ENCODE assay signal across 14 cellular contexts in genomic region chr22:30996462-30996861, GRCh38.
"Had no signal": no experiment of that assay in that cellular context is flagged by ENCODE, and none has a peak within 500 bp of the region (broad histone marks: within the 10 kb centered on the region; RNA-seq: fewer than 3 reads in every experiment).

No MANE protein-coding gene starts in this region.

- H3K4me3 ChIP-seq: colonic mucosa, hepatocyte, left ventricle myocardium inferior, right atrium auricular region had no signal

- H3K9me3 ChIP-seq: colonic mucosa, right atrium auricular region had no signal

- H3K27ac ChIP-seq: colonic mucosa, hepatocyte, left ventricle myocardium inferior, right atrium auricular region had no signal

- H3K4me1 ChIP-seq: colonic mucosa, left ventricle myocardium inferior, right atrium auricular region had no signal

- FAIRE-seq: kidney, small intestine had no signal

- ATAC-seq: activated T-helper 17 cell treated with anti-CD3 and anti-CD28 coated beads, Interleukin-2, amount 50 U/mL, for 72 hours; natural killer cell; WTC11 had no signal

- H3K27me3 ChIP-seq: colonic mucosa, hepatocyte, right atrium auricular region had no signal

- DNase-seq: activated CD4-positive, alpha-beta T cell treated with anti-CD3 and anti-CD28 coated beads, Interleukin-2, amount 10 ng/mL, durations not matched to agents 24 days and 14 days; activated naive CD4-positive, alpha-beta T cell treated with anti-CD3 and anti-CD28 coated beads, Interleukin-2, amount 10 ng/mL, durations not matched to agents 7 days and 5 days; caudate nucleus; colonic mucosa; effector memory CD4-positive, alpha-beta T cell; kidney; left ventricle myocardium inferior; natural killer cell; posterior cingulate gyrus; small intestine had no signal

- H3K36me3 ChIP-seq: colonic mucosa, left ventricle myocardium inferior, right atrium auricular region had no signal
